ENCODE assay signal across 10 cellular contexts in the genomic region with DNA sequence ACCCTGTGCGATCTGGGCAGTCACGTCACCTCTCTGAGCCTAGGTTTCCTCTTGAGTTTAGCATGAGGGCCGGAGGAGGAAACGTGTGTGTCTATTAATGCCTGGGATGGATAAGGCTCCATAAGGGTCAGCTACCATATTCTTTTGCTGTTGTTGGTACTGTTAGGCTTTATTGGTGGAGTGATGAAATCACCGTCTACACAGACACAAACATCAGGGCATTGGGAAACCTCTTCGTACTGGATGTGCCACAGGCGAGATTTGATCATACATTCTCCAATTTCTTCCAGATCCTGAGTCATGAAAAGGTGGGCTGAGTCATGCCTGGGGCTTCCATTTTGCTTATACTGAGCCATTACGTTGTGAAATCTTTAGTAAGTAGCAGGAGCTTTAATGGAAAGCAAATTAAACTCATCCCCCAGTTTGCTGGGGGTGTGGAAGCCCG. TPM values are rescaled to one million over a fixed set of nuclear protein-coding genes. Genes with fewer than 3 reads are reported as not detected.
DNase-seq lines count a peak whose midpoint lies in the region; ATAC-seq and TF ChIP-seq lines count a peak whose summit lies in the region.
"Had no signal": no experiment of that assay in that cellular context is flagged by ENCODE, and none has a peak within 500 bp of the region (broad histone marks: within the 10 kb centered on the region; RNA-seq: fewer than 3 reads in every experiment).

No MANE protein-coding gene starts in this region.

- TF ChIP-seq CTCF in C4-2B (conservative IDR thresholded peaks at IDR 0.05) (no peak), parathyroid adenoma (IDR thresholded peaks at IDR 0.05) (no peak)

- peak; percentile 3 for DNase-seq in NOMO-1 treated with dmso at 0.1 percent for 144 hours (lab: John Stamatoyannopoulos, UW; ENCODE audit: unreplicated experiment)
- DNase-seq in stimulated activated CD4-positive, alpha-beta T cell treated with anti-CD3 and anti-CD28 coated beads, Interleukin-1b, Interleukin-23, amount 100 ng/mL, for 48 hours: no peak
- DNase-seq in DMS153 (lab: John Stamatoyannopoulos, UW): no peak
- no peak for DNase-seq in effector CD8-positive, alpha-beta T cell (lab: John Stamatoyannopoulos, UW)
- DNase-seq in activated CD4-positive, alpha-beta T cell treated with anti-CD3 and anti-CD28 coated beads for 1 hour: no peak
- DNase-seq: activated CD4-positive, alpha-beta T cell treated with anti-CD3 and anti-CD28 coated beads, Interleukin-2, amount 10 ng/mL, durations not matched to agents 24 days and 14 days; NCI-H1105 treated with DMSO at 0.1 percent for 48 hours had no signal

- H3K9ac ChIP-seq in parathyroid adenoma: no peak overlapping the region

- no peaks in the 10 kb centered on the region for H3K36me3 ChIP-seq in parathyroid adenoma (ENCODE audit: control insufficient read depth, insufficient read depth, low read length)

- no peak overlapping the region for H3K4me2 ChIP-seq in parathyroid adenoma (ENCODE audit: low read length)

- no peak overlapping the region for H3K4me3 ChIP-seq in parathyroid adenoma (ENCODE audit: low read depth, low read length)

- H3K4me1 ChIP-seq in parathyroid adenoma: peaks cover 7% of the 10 kb centered on the region

- no peaks in the 10 kb centered on the region for H3K9me3 ChIP-seq in parathyroid adenoma (ENCODE audit: control insufficient read depth, low read length)

- H2AFZ ChIP-seq in parathyroid adenoma: no peak overlapping the region

- H3K27me3 ChIP-seq in parathyroid adenoma (ENCODE audit: control insufficient read depth, insufficient read depth, low read length): no peaks in the 10 kb centered on the region

- ATAC-seq in esophagus mucosa: peak; percentile 80

- H3K27ac ChIP-seq in C4-2B: peak overlapping the region; percentile 79
- peak overlapping the region; percentile 36 for H3K27ac ChIP-seq in parathyroid adenoma

- no peaks in the 10 kb centered on the region for H3K79me2 ChIP-seq in parathyroid adenoma

RNA-seq across cellular contexts. Expression of a gene that starts 24.9 kb away (rescaled TPM):
- 177 TPM for total RNA-seq in esophagus mucosa
- total RNA-seq: activated CD4-positive, alpha-beta T cell treated with anti-CD3 and anti-CD28 coated beads, Interleukin-2, amount 10 ng/mL, durations not matched to agents 24 days and 14 days had no signal
